ENCODE assay signal across 21 cellular contexts in the genomic region with DNA sequence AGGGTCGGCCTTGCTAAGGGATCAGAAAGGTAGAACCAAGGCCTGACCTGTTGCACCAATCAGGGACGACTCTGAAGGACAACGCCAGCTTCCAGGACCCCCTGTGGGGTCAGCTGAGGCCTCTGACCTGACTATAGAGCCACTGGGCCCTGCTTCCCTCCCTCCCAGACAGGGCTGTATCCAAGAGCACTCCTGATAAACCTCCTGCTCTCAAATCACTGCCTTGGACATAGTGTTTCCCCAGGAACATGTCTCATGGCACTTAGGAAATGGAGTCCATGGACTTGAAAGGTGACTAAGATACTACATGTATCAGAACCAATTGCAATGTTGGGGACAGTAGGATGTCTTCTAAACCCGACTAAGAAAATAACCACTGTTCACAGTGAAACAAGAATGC.
DNase-seq lines count a peak whose midpoint lies in the region; ATAC-seq and TF ChIP-seq lines count a peak whose summit lies in the region.
"Had no signal": no experiment of that assay in that cellular context is flagged by ENCODE, and none has a peak within 500 bp of the region (broad histone marks: within the 10 kb centered on the region; RNA-seq: fewer than 3 reads in every experiment).

No MANE protein-coding gene starts in this region.

- peaks cover 9% of the 10 kb centered on the region for H3K27me3 Mint-ChIP-seq in nephron progenitor cell (ENCODE audit: low read depth, poor library complexity)
- H3K27me3 Mint-ChIP-seq: CD4-positive, CD25-positive, alpha-beta regulatory T cell; CD8-positive, alpha-beta memory T cell had no signal

- no peaks in the 10 kb centered on the region for H3K79me2 ChIP-seq in trophoblast cell (ENCODE audit: control insufficient read depth, insufficient read depth, low read length, poor library complexity)

- no peak overlapping the region for H3K14ac ChIP-seq in trophoblast cell (ENCODE audit: low read length)

- H3K9me3 ChIP-seq in right atrium auricular region, result no peaks in the 10 kb centered on the region
- peaks cover 1% of the 10 kb centered on the region for H3K9me3 ChIP-seq in trophoblast cell (ENCODE audit: insufficient read depth, low read depth, low read length)
- no peaks in the 10 kb centered on the region for H3K9me3 ChIP-seq in psoas muscle
- H3K9me3 ChIP-seq: BE2C, BLaER1 had no signal

- H3K23ac ChIP-seq in trophoblast cell (ENCODE audit: low read length), result no peak overlapping the region

- no peak overlapping the region for H3K4me3 ChIP-seq in right atrium auricular region
- H3K4me3 ChIP-seq in trophoblast cell (ENCODE audit: low read depth, low read length), result no peak overlapping the region
- no peak overlapping the region for H3K4me3 ChIP-seq in psoas muscle
- H3K4me3 ChIP-seq: BLaER1, GM12878 had no signal

- H3K4me1 Mint-ChIP-seq in nephron progenitor cell, result peaks cover 47% of the 10 kb centered on the region
- H3K4me1 Mint-ChIP-seq: CD14-positive monocyte; CD4-positive, alpha-beta memory T cell; CD4-positive, CD25-positive, alpha-beta regulatory T cell; CD8-positive, alpha-beta memory T cell had no signal

- H3K27ac ChIP-seq in right atrium auricular region (no peak overlapping the region), trophoblast cell (ENCODE audit: low read depth, low read length) (no peak overlapping the region), psoas muscle (no peak overlapping the region)
- H3K27ac ChIP-seq: BLaER1 had no signal

- H4K91ac ChIP-seq in trophoblast cell (ENCODE audit: low read depth, low read length), result no peak overlapping the region

- H3K36me3 ChIP-seq in right atrium auricular region, result no peaks in the 10 kb centered on the region
- H3K36me3 ChIP-seq in trophoblast cell (ENCODE audit: control insufficient read depth in 1 of 2, insufficient read depth in 2 of 2, low read length in 2 of 2), result no peaks in the 10 kb centered on the region
- H3K36me3 ChIP-seq in psoas muscle (ENCODE audit: insufficient read depth in 1 of 2, low read depth in 1 of 2), result no peaks in the 10 kb centered on the region
- H3K36me3 ChIP-seq: BE2C, BLaER1 had no signal

- intact Hi-C loops in Right ventricle myocardium superior (cut with DNase I), result no loop called here
- intact Hi-C loops in psoas muscle (cut with DNase I), result no loop called here

- no peak overlapping the region for H2AFZ ChIP-seq in trophoblast cell (ENCODE audit: insufficient read depth, low read length, poor library complexity)

- H3K9ac ChIP-seq in trophoblast cell (ENCODE audit: low read length), result peak overlapping the region; percentile 38
- H3K9ac ChIP-seq: BLaER1 had no signal

- no peaks in the 10 kb centered on the region for H3K36me3 Mint-ChIP-seq in nephron progenitor cell (ENCODE audit: low read depth)
- H3K36me3 Mint-ChIP-seq: CD14-positive monocyte; CD4-positive, alpha-beta memory T cell; CD4-positive, CD25-positive, alpha-beta regulatory T cell; CD8-positive, alpha-beta memory T cell had no signal

- no peak overlapping the region for H3K4ac ChIP-seq in trophoblast cell (ENCODE audit: low read depth, low read length)

- peaks cover 7% of the 10 kb centered on the region for H3K9me3 Mint-ChIP-seq in nephron progenitor cell

- no peak overlapping the region for H3K4me3 Mint-ChIP-seq in nephron progenitor cell
- H3K4me3 Mint-ChIP-seq: CD14-positive monocyte; CD4-positive, alpha-beta memory T cell; CD4-positive, CD25-positive, alpha-beta regulatory T cell; CD8-positive, alpha-beta memory T cell had no signal

- TF ChIP-seq CTCF in right atrium auricular region (IDR thresholded peaks at IDR 0.05) (no peak), nephron progenitor cell (IDR thresholded peaks at IDR 0.05) (no peak), psoas muscle (IDR thresholded peaks at IDR 0.05) (no peak)

- H3K79me1 ChIP-seq in trophoblast cell (ENCODE audit: low read length), result no peaks in the 10 kb centered on the region

- peak; percentile 51 for ATAC-seq in Right ventricle myocardium superior (ENCODE audit: poor library complexity)
- ATAC-seq in psoas muscle, result no peak
- ATAC-seq: GM12878 had no signal

- no peak overlapping the region for H4K12ac ChIP-seq in trophoblast cell (ENCODE audit: low read depth, low read length)

- DNase-seq in Right ventricle myocardium superior (no peak), right atrium auricular region (ENCODE audit: low spot score) (no peak), nephron progenitor cell (no peak), trophoblast cell (no peak), psoas muscle (no peak)
- DNase-seq: 8988T; ACHN; BE2C; C1 segment of cervical spinal cord; CD4-positive, alpha-beta memory T cell; CD4-positive, CD25-positive, alpha-beta regulatory T cell; CD8-positive, alpha-beta memory T cell; COR-L47; DMS 273 treated with DMSO at 0.1 percent for 48 hours; DMS79; DND-41; EL; GDM1 had no signal

- H3K4me1 ChIP-seq in right atrium auricular region (no peaks in the 10 kb centered on the region), trophoblast cell (ENCODE audit: control insufficient read depth in 1 of 2, insufficient read depth in 2 of 2, low read length in 2 of 2) (no peaks in the 10 kb centered on the region), psoas muscle (no peaks in the 10 kb centered on the region)
- H3K4me1 ChIP-seq: BE2C had no signal

- H3K18ac ChIP-seq in trophoblast cell (ENCODE audit: low read length), result no peak overlapping the region

- H3K4me2 ChIP-seq in trophoblast cell (ENCODE audit: low read length), result no peak overlapping the region
- H3K4me2 ChIP-seq: BLaER1 had no signal

- H2BK120ac ChIP-seq in trophoblast cell (ENCODE audit: insufficient read depth, low read length, poor library complexity), result no peak overlapping the region

- peak overlapping the region; percentile 85 for H3K27ac Mint-ChIP-seq in nephron progenitor cell
- H3K27ac Mint-ChIP-seq: CD4-positive, alpha-beta memory T cell; CD4-positive, CD25-positive, alpha-beta regulatory T cell; CD8-positive, alpha-beta memory T cell had no signal

- H2AK5ac ChIP-seq in trophoblast cell (ENCODE audit: low read length), result no peak overlapping the region

- H4K8ac ChIP-seq in trophoblast cell (ENCODE audit: low read depth, low read length), result no peak overlapping the region

- no peak overlapping the region for H2BK5ac ChIP-seq in trophoblast cell (ENCODE audit: low read depth, low read length, poor library complexity)

- no peak overlapping the region for H2BK12ac ChIP-seq in trophoblast cell (ENCODE audit: low read length)

- H3K27me3 ChIP-seq in right atrium auricular region, result no peaks in the 10 kb centered on the region
- H3K27me3 ChIP-seq in trophoblast cell (ENCODE audit: insufficient read depth, low read length), result no peaks in the 10 kb centered on the region
- H3K27me3 ChIP-seq in psoas muscle (ENCODE audit: insufficient read depth in 3 of 3, low read length in 2 of 3), result peaks cover 0 to 3% (median 0%) of the 10 kb centered on the region in 3 donors
- H3K27me3 ChIP-seq: BLaER1 had no signal

- no CpG with 5 or more reads among the region's 4 CpGs for WGBS in trophoblast cell (ENCODE audit: extremely low coverage, insufficient coverage, insufficient read length)
- 45 to 55% (median 53%) methylated on average over 4 of the region's 4 CpGs for WGBS in psoas muscle, 3 donors
